ENCODE assay signal across 8 cellular contexts in the genomic region with DNA sequence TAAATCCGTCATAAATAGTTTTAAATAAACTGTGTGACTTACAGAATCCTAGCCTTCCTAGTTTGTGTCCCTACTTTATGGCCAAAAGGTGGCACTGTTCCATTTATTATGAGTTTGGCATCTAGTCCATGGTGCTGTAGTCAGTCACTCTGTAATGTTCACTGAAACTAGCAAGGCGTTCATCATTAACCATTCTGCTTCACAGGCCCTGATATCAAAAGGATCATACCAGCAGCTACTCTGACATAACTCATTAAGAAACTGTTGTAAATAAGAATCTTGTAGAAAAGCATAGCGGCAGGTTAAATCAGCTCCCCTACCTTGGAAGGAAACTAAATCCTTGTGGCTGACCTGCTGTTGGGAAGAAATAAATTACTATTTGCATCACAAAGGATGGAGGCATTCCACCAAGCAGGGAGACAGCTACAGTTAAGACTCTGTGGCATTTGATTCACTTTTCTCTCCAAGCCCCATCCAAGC.
DNase-seq lines count a peak whose midpoint lies in the region; ATAC-seq, FAIRE-seq and TF ChIP-seq lines count a peak whose summit lies in the region.

No MANE protein-coding gene starts in this region.

- no peak overlapping the region for H3K27ac ChIP-seq in left ventricle myocardium inferior (replicated peaks)

- H3K9me3 ChIP-seq in left ventricle myocardium inferior (replicated peaks) (no peaks in the 10 kb centered on the region), adipocyte (ENCODE audit: control insufficient read depth, low read length) (no peaks in the 10 kb centered on the region)

- no peaks in the 10 kb centered on the region for H3K36me3 ChIP-seq in left ventricle myocardium inferior
- no peaks in the 10 kb centered on the region for H3K36me3 ChIP-seq in adipocyte (ENCODE audit: control insufficient read depth, insufficient read depth, low read length, severe bottlenecking)

- H3K9ac ChIP-seq in adipocyte (ENCODE audit: low read length), result no peak overlapping the region

- DNase-seq in left ventricle myocardium inferior (no peak), Right ventricle myocardium superior (no peak), LNCaP clone FGC (ENCODE audit: low read depth) (peak; percentile 52), adipocyte (ENCODE audit: low read depth) (peak; percentile 50), DMS79 (lab: John Stamatoyannopoulos, UW) (no peak)

- FAIRE-seq in islet of Langerhans (lab: Jason Lieb, UNC), result peak; percentile 98

- H3K4me1 ChIP-seq in left ventricle myocardium inferior (no peaks in the 10 kb centered on the region), adipocyte (ENCODE audit: control insufficient read depth, insufficient read depth, low read length) (no peaks in the 10 kb centered on the region)

- H3K27me3 ChIP-seq in left ventricle myocardium inferior (ENCODE audit: low read depth) (no peaks in the 10 kb centered on the region), adipocyte (replicated peaks; ENCODE audit: control insufficient read depth, insufficient read depth, low read length) (peaks cover 8% of the 10 kb centered on the region)

- ATAC-seq in Right ventricle myocardium superior (ENCODE audit: poor library complexity), result no peak
- no peak for ATAC-seq in GM21515 (IDR thresholded peaks at IDR 0.05; ENCODE audit: unreplicated experiment)
- no peak for ATAC-seq in HG02623 (IDR thresholded peaks at IDR 0.05; ENCODE audit: unreplicated experiment)

- TF ChIP-seq CTCF in left ventricle myocardium inferior (IDR thresholded peaks at IDR 0.05; ENCODE audit: borderline replicate concordance) (peak; percentile 49), LNCaP clone FGC (IDR thresholded peaks at IDR 0.05; ENCODE audit: control insufficient read depth, extremely low read depth, insufficient read depth) (peak; percentile 59)

- intact Hi-C loops in left ventricle myocardium inferior (cut with micrococcal nuclease), result no loop called here
- intact Hi-C loops in Right ventricle myocardium superior (cut with DNase I), result no loop called here

- H3K4me3 ChIP-seq in left ventricle myocardium inferior (no peak overlapping the region), LNCaP clone FGC (ENCODE audit: low read depth, low read length) (no peak overlapping the region), adipocyte (ENCODE audit: low read length) (no peak overlapping the region)

Comparison
In these comparisons a context has a peak if more than half of its experiments do, and no peak if none do; other contexts are left out.
1. DNase-seq: peak in LNCaP clone FGC (single experiment) and adipocyte (single experiment); none in left ventricle myocardium inferior (single experiment), Right ventricle myocardium superior (single experiment) and DMS79 (single experiment).